Comparison of ENCODE assay signal across 25 cellular contexts in the genomic region with DNA sequence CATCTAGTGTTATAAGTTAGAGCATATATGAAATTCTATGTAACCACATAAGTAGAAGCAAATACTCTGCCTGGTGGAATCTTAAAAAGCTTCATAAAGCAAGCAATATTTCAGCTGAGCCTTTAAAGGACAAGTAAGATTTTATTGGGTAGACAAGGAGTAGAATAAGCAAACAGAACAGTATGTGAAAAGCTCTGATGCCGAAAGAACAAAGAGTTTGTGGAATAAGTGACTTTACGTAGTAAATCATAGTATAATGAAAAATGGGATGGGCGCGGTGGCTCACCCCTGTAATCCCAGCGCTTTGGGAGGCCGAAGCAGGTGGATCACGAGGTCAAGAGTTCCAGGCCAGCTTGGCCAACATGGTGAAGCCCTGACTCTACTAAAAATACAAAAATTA.
"Had no signal": no experiment of that assay in that cellular context is flagged by ENCODE, and none has a peak within 500 bp of the region (broad histone marks: within the 10 kb centered on the region; RNA-seq: fewer than 3 reads in every experiment).

No MANE protein-coding gene starts in this region.

- DNase-seq: Kasumi-1, MM.1S, NCI-H1092 treated with DMSO at 0.1 percent for 48 hours, NCI-H1436, NCI-H187, NCI-H2029, NCI-H2081 treated with DMSO at 0.1 percent for 48 hours, NCI-H2171, NCI-H226, NCI-H446, NCI-H510A, NCI-H524 treated with DMSO at 0.1 percent for 48 hours, NCI-H69, NCI-H774, Right ventricle myocardium superior, RPMI8226, SIG-M5 had no signal

- H3K27ac ChIP-seq: HL-60, KMS-11, SJSA1, SK-N-MC had no signal

- H3K27me3 Mint-ChIP-seq: IgD-negative memory B cell had no signal

- ATAC-seq: K562 had no signal

- H3K4me3 Mint-ChIP-seq: IgD-negative memory B cell had no signal

- FAIRE-seq: HTR-8/SVneo, K562, RCC 7860 had no signal

- H3K9me3 Mint-ChIP-seq: IgD-negative memory B cell had no signal
